18 cellular contexts compared by ENCODE assay signal in the genomic region with DNA sequence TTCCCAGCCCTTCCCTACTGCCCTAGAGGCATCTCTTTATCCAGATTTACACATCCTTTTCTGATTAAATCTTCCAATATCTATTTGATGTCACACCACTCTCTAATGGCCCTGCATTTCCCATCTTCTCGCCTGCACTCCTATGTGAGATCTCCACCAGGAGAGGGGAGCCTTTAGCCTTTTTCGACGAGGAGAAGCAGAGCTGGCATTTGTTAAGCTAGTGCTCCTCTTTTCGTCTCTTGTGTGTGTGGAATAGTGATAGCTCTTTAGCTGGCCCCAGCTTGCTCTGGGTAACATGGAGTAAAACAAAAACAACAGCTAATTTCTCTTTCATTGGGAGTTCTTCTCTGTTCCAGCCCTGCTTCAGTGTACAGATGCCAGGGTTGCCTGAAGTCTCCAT.
DNase-seq lines count a peak whose midpoint lies in the region; ATAC-seq, FAIRE-seq and TF ChIP-seq lines count a peak whose summit lies in the region.
"Had no signal": no experiment of that assay in that cellular context is flagged by ENCODE, and none has a peak within 500 bp of the region (broad histone marks: within the 10 kb centered on the region; RNA-seq: fewer than 3 reads in every experiment).

No MANE protein-coding gene starts in this region.

- no peak for FAIRE-seq in HTR-8/SVneo (lab: Jason Lieb, UNC)
- FAIRE-seq: colon, endothelial cell of umbilical vein had no signal

- H3K4me3 ChIP-seq in AG04450 (ENCODE audit: low read depth, low read length) (no peak overlapping the region), dorsolateral prefrontal cortex (no peak overlapping the region)

- DNase-seq in AG04450 (ENCODE audit: low read depth, low spot score) = no peak
- DNase-seq in H9 = no peak
- DNase-seq in dorsolateral prefrontal cortex = peak in 2 of 10 donors; percentile 47 to 60
- peak; percentile 58 for DNase-seq in left kidney (ENCODE audit: low read depth, low spot score)
- DNase-seq in HTR-8/SVneo (ENCODE audit: insufficient read length, low spot score) = no peak
- DNase-seq in activated CD8-positive, alpha-beta memory T cell treated with anti-CD3 and anti-CD28 coated beads, Interleukin-2, amount 10 ng/mL, durations not matched to agents 7 days and 5 days = no peak
- DNase-seq: activated CD4-positive, alpha-beta T cell treated with anti-CD3 and anti-CD28 coated beads, Interleukin-2, amount 50 U/mL, for 4 hours; activated naive CD8-positive, alpha-beta T cell treated with anti-CD3 and anti-CD28 coated beads, Interleukin-2, amount 50 U/mL, for 24 hours; activated T-cell treated with anti-CD3 and anti-CD28 coated beads, Interleukin-2, amount 50 U/mL, for 48 hours; BE2C; KBM-7; left colon; naive B cell; NCI-H2227 treated with DMSO at 0.1 percent for 48 hours had no signal

- no peak overlapping the region for H2BK120ac ChIP-seq in H9 (ENCODE audit: low read depth, low read length, poor library complexity, severe bottlenecking)

- CTCF ChIA-PET in AG04450 (lab: Charles Lee) = interaction anchor here (0.9 to 3.7 kb wide), 4 partner anchors 39 to 220 kb away, joined by 3 to 31 read pairs (median 6); no protein-coding TSS in a partner anchor
- CTCF ChIA-PET in activated CD8-positive, alpha-beta memory T cell treated with anti-CD3 and anti-CD28 coated beads, Interleukin-2, amount 10 ng/mL, durations not matched to agents 7 days and 5 days (lab: Charles Lee) = interaction anchor here (1.4 kb wide), 1 partner anchor 179 kb away, joined by 3 read pairs; no protein-coding TSS in a partner anchor

- H3K23me2 ChIP-seq in H9 (ENCODE audit: insufficient read length, low read depth, low read length, poor library complexity, severe bottlenecking) = peaks cover 7% of the 10 kb centered on the region

- TF ChIP-seq CTCF in AG04450 (IDR thresholded peaks at IDR 0.05; ENCODE audit: low read depth, low read length) (peak; percentile 35), H9 (conservative IDR thresholded peaks at IDR 0.05) (peak; percentile 34; the same call in 2 of the 3 replicates), dorsolateral prefrontal cortex (IDR thresholded peaks at IDR 0.05 in 54 of 56, conservative IDR thresholded peaks at IDR 0.05 in 2 of 56; ENCODE audit: low read depth in 1 of 56, partially characterized antibody in 56 of 56) (peak in 47 of 56 donors; percentile 15 to 65 (median 39))

- H2AK5ac ChIP-seq in H9 (ENCODE audit: insufficient read length, low read length) = no peak overlapping the region

- no peak overlapping the region for H4K8ac ChIP-seq in H9 (replicated peaks; ENCODE audit: insufficient read length, low read depth, low read length)

- H4K5ac ChIP-seq in H9 (ENCODE audit: insufficient read length, low read depth, low read length) = no peak overlapping the region

- H3K27ac ChIP-seq in AG04450 (ENCODE audit: low read depth, low read length) (no peak overlapping the region), H9 (ENCODE audit: insufficient read length, low read depth, low read length) (no peak overlapping the region), dorsolateral prefrontal cortex (peak overlapping the region in 26 of 59 donors; percentile 3 to 86 (median 30))

- intact Hi-C loops in dorsolateral prefrontal cortex (cut with DNase I) = loop anchor here in 1 of 2 donors (5.0 kb wide), 1 partner anchor 160 kb away; no protein-coding TSS in a partner anchor

- H3K4me1 Mint-ChIP-seq in H9 = peaks cover 42 to 51% of the 10 kb centered on the region in 2 experiments
- no peaks in the 10 kb centered on the region for H3K4me1 Mint-ChIP-seq in activated CD8-positive, alpha-beta memory T cell treated with anti-CD3 and anti-CD28 coated beads, Interleukin-2, amount 10 ng/mL, durations not matched to agents 7 days and 5 days
- H3K4me1 Mint-ChIP-seq: naive B cell had no signal

- H3K36me3 Mint-ChIP-seq in H9 (ENCODE audit: insufficient read depth in 1 of 3, low read depth in 3 of 3) = no peaks in the 10 kb centered on the region; a peak in 1 of 7 replicates
- no peaks in the 10 kb centered on the region for H3K36me3 Mint-ChIP-seq in activated CD8-positive, alpha-beta memory T cell treated with anti-CD3 and anti-CD28 coated beads, Interleukin-2, amount 10 ng/mL, durations not matched to agents 7 days and 5 days
- H3K36me3 Mint-ChIP-seq: naive B cell had no signal

- H3K4ac ChIP-seq in H9 (ENCODE audit: low read depth, low read length) = no peak overlapping the region

- H2AFZ ChIP-seq in H9 (ENCODE audit: low read length) = no peak overlapping the region

- no peak overlapping the region for H3K14ac ChIP-seq in H9 (ENCODE audit: insufficient read depth, low read length)

- no peak overlapping the region for H2BK5ac ChIP-seq in H9 (ENCODE audit: insufficient read length, low read length)

- no peak overlapping the region for H3K56ac ChIP-seq in H9 (ENCODE audit: insufficient read length, low read depth, low read length)

- no peaks in the 10 kb centered on the region for H3K79me2 ChIP-seq in H9 (ENCODE audit: insufficient read depth, low read length)

- peak overlapping the region in 1 of 3 experiments; percentile 3; a peak in 2 of 7 replicates for H3K27ac Mint-ChIP-seq in H9
- no peak overlapping the region for H3K27ac Mint-ChIP-seq in activated CD8-positive, alpha-beta memory T cell treated with anti-CD3 and anti-CD28 coated beads, Interleukin-2, amount 10 ng/mL, durations not matched to agents 7 days and 5 days
- H3K27ac Mint-ChIP-seq: activated naive CD8-positive, alpha-beta T cell treated with anti-CD3 and anti-CD28 coated beads, Interleukin-2, amount 50 U/mL, for 24 hours; naive B cell had no signal

- no peak overlapping the region for H3K4me3 Mint-ChIP-seq in H9
- no peak overlapping the region for H3K4me3 Mint-ChIP-seq in activated CD8-positive, alpha-beta memory T cell treated with anti-CD3 and anti-CD28 coated beads, Interleukin-2, amount 10 ng/mL, durations not matched to agents 7 days and 5 days
- H3K4me3 Mint-ChIP-seq: activated naive CD8-positive, alpha-beta T cell treated with anti-CD3 and anti-CD28 coated beads, Interleukin-2, amount 50 U/mL, for 24 hours; naive B cell had no signal

- peaks cover 24% of the 10 kb centered on the region for H3K27me3 Mint-ChIP-seq in H9 (ENCODE audit: low read depth)
- peaks cover 27% of the 10 kb centered on the region for H3K27me3 Mint-ChIP-seq in activated CD8-positive, alpha-beta memory T cell treated with anti-CD3 and anti-CD28 coated beads, Interleukin-2, amount 10 ng/mL, durations not matched to agents 7 days and 5 days

- no peaks in the 10 kb centered on the region for H3K9me3 ChIP-seq in AG04450 (ENCODE audit: control insufficient read depth, insufficient read depth, low read length)
- H3K9me3 ChIP-seq in H9 (ENCODE audit: control insufficient read depth, low read depth, low read length) = no peaks in the 10 kb centered on the region
- H3K9me3 ChIP-seq: BE2C had no signal

- H4K91ac ChIP-seq in H9 (ENCODE audit: insufficient read length, low read depth, low read length) = no peak overlapping the region

- H2BK20ac ChIP-seq in H9 (ENCODE audit: low read depth, low read length, poor library complexity, severe bottlenecking) = no peak overlapping the region

- H3K27me3 ChIP-seq in AG04450 (ENCODE audit: control insufficient read depth, insufficient read depth, low read length) (no peaks in the 10 kb centered on the region), H9 (ENCODE audit: insufficient read depth, low read length) (no peaks in the 10 kb centered on the region), dorsolateral prefrontal cortex (peaks cover 0 to 16% (median 0%) of the 10 kb centered on the region in 45 donors)

- no peak overlapping the region for H2BK15ac ChIP-seq in H9 (ENCODE audit: low read depth, low read length)

- no CpG with 5 or more reads among the region's 4 CpGs for WGBS in H9 (ENCODE audit: extremely low coverage, insufficient read length, low lambda C conversion rate)

- no peak overlapping the region for H3K23ac ChIP-seq in H9 (ENCODE audit: insufficient read length, low read depth, low read length)

- no peak overlapping the region for H2BK12ac ChIP-seq in H9 (ENCODE audit: insufficient read length, low read depth, low read length)

- H3K18ac ChIP-seq in H9 (ENCODE audit: insufficient read length, low read depth, low read length) = no peak overlapping the region

- ATAC-seq in GM18873 (IDR thresholded peaks at IDR 0.05; ENCODE audit: low FRiP score, unreplicated experiment) (no peak), GM21786 (IDR thresholded peaks at IDR 0.05; ENCODE audit: unreplicated experiment) (no peak)
- ATAC-seq in activated CD8-positive, alpha-beta memory T cell treated with anti-CD3 and anti-CD28 coated beads, Interleukin-2, amount 10 ng/mL, durations not matched to agents 7 days and 5 days = no peak
- ATAC-seq: activated naive CD8-positive, alpha-beta T cell treated with anti-CD3 and anti-CD28 coated beads, Interleukin-2, amount 50 U/mL, for 24 hours had no signal

- no peaks in the 10 kb centered on the region for H4K20me1 ChIP-seq in H9 (ENCODE audit: control insufficient read depth, insufficient read depth, insufficient read length)

- H3K9ac ChIP-seq in H9 (ENCODE audit: extremely low read depth, insufficient read length, low read length) = no peak overlapping the region

- no peak overlapping the region for H3K4me2 ChIP-seq in H9 (ENCODE audit: insufficient read depth, insufficient read length, low read length)

- POLR2A ChIA-PET in AG04450 (lab: Yijun Ruan, JAX) = interaction anchor here (0.8 kb wide), 1 partner anchor 220 kb away, joined by 3 read pairs; no protein-coding TSS in a partner anchor

- H3K4me1 ChIP-seq in H9 (ENCODE audit: insufficient read depth, low read length) = peaks cover 11% of the 10 kb centered on the region; the same call in 1 of the 2 replicates
- H3K4me1 ChIP-seq: BE2C had no signal

- no peaks in the 10 kb centered on the region; a peak in 1 of 5 replicates for H3K9me3 Mint-ChIP-seq in H9
- H3K9me3 Mint-ChIP-seq in activated CD8-positive, alpha-beta memory T cell treated with anti-CD3 and anti-CD28 coated beads, Interleukin-2, amount 10 ng/mL, durations not matched to agents 7 days and 5 days (ENCODE audit: low read depth) = no peaks in the 10 kb centered on the region

- no peak overlapping the region for H3T11ph ChIP-seq in H9 (ENCODE audit: low read length)

- H3K79me1 ChIP-seq in H9 (ENCODE audit: insufficient read depth, low read depth, low read length, poor library complexity, severe bottlenecking) = no peaks in the 10 kb centered on the region
